In the genomic region with DNA sequence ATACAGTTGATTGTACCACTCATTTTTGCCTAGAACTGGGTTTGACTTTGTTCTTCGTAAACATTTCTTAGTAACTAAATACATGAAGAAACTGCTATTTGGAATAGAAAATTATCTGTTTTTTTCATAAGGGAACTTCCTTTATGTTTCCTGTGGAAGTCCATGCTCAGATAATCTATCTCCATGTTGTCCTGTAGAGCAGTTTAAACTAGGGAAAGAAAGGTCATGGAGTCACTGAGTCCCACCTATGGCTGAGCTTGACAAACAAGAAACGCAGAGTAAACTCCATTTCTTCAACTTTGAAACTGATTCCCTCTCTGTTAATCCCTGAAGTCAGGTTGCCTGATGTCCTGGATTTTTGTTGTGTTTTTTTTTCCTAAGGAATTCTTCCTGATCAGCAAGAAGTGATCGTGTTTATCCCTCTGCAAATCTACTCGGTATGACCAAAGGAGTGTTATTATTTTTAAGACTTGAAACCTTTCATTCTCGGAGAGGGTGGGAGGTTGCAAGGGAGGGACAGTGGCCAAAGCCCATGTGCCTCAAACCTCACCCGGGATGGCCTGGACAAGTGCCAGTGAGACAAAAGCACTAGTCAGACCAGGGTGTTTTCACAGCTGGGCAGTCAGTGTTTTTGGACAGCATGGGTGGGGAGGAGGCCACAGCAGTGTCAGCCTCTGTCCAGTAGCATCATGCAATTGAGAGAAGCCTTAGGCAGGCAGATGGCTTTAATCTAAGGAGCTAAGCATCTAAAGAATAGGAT, we compare ENCODE assay signal across 10 cellular contexts. TPM values are rescaled to one million over a fixed set of nuclear protein-coding genes. Genes with fewer than 3 reads are reported as not detected.
A peak's percentile ranks its signal among the peaks of the same experiment; 100 is the strongest.
DNase-seq lines count a peak whose midpoint lies in the region; ATAC-seq, FAIRE-seq and TF ChIP-seq lines count a peak whose summit lies in the region.
"Had no signal": no experiment of that assay in that cellular context is flagged by ENCODE, and none has a peak within 500 bp of the region (broad histone marks: within the 10 kb centered on the region; RNA-seq: fewer than 3 reads in every experiment).

No MANE protein-coding gene starts in this region.

- H3K27ac ChIP-seq in right atrium auricular region = no peak overlapping the region
- H3K27ac ChIP-seq: neural progenitor cell had no signal

- no peaks in the 10 kb centered on the region for H3K9me3 ChIP-seq in right atrium auricular region

- TF ChIP-seq CTCF in right atrium auricular region (IDR thresholded peaks at IDR 0.05) = no peak

- FAIRE-seq in HTR-8/SVneo (lab: Jason Lieb, UNC) = peak; percentile 68

- H3K36me3 ChIP-seq in right atrium auricular region = no peaks in the 10 kb centered on the region
- H3K36me3 ChIP-seq: neural progenitor cell had no signal

- no peak overlapping the region for H3K4me3 ChIP-seq in right atrium auricular region
- H3K4me3 ChIP-seq: neural progenitor cell had no signal

- no peak for DNase-seq in HTR-8/SVneo (ENCODE audit: insufficient read length, low spot score)
- peak; percentile 98 for DNase-seq in brain pericyte (ENCODE audit: low read depth, low spot score)
- peak; percentile 77 for DNase-seq in right atrium auricular region (ENCODE audit: low spot score)
- DNase-seq in stromal cell of bone marrow (ENCODE audit: low read depth) = peak; percentile 87
- DNase-seq in cerebellar nuclear complex (lab: John Stamatoyannopoulos, UW) = no peak
- DNase-seq in DMS79 (lab: John Stamatoyannopoulos, UW) = no peak
- DNase-seq in NCI-H524 treated with DMSO at 0.1 percent for 48 hours (lab: John Stamatoyannopoulos, UW) = no peak

- no peak for ATAC-seq in GM21367 (IDR thresholded peaks at IDR 0.05; ENCODE audit: unreplicated experiment)
- ATAC-seq: activated CD4-positive, CD25-positive, alpha-beta regulatory T cell treated with anti-CD3 and anti-CD28 coated beads, Interleukin-2, amount 50 U/mL, for 24 hours had no signal

- H3K4me1 ChIP-seq in right atrium auricular region = peaks cover 0 to 11% of the 10 kb centered on the region in 2 donors
- H3K4me1 ChIP-seq: neural progenitor cell had no signal

- no peaks in the 10 kb centered on the region for H3K27me3 ChIP-seq in right atrium auricular region
- H3K27me3 ChIP-seq: neural progenitor cell had no signal

RNA-seq across cellular contexts. Expression of a gene that starts 54.8 kb away (rescaled TPM):
- under 1 TPM; 0.19 to 0.43 TPM for total RNA-seq in right atrium auricular region

Comparison
In these comparisons a context has a peak if more than half of its experiments do, and no peak if none do; other contexts are left out.
1. DNase-seq: peak in brain pericyte (single experiment), right atrium auricular region (single experiment) and stromal cell of bone marrow (single experiment); none in HTR-8/SVneo (single experiment), cerebellar nuclear complex (0 of 2), DMS79 (single experiment) and NCI-H524 treated with DMSO at 0.1 percent for 48 hours (single experiment).